10 cellular contexts compared by ENCODE assay signal in genomic region chr18:47928466-47928865, GRCh38. TPM values are rescaled to one million over a fixed set of nuclear protein-coding genes. Genes with fewer than 3 reads are reported as not detected.
A peak's percentile ranks its signal among the peaks of the same experiment; 100 is the strongest.
DNase-seq lines count a peak whose midpoint lies in the region; TF ChIP-seq lines count a peak whose summit lies in the region.
"Had no signal": no experiment of that assay in that cellular context is flagged by ENCODE, and none has a peak within 500 bp of the region (broad histone marks: within the 10 kb centered on the region; RNA-seq: fewer than 3 reads in every experiment).

No MANE protein-coding gene starts in this region.

- no peaks in the 10 kb centered on the region for H3K36me3 ChIP-seq in ectodermal cell (ENCODE audit: control insufficient read depth, insufficient read depth, low read length)
- H3K36me3 ChIP-seq: thyroid gland had no signal

- no peaks in the 10 kb centered on the region for H3K27me3 Mint-ChIP-seq in neural crest cell (ENCODE audit: low read depth)

- H3K4me3 Mint-ChIP-seq in neural crest cell: peak overlapping the region; percentile 95

- peaks cover 50% of the 10 kb centered on the region for H3K4me1 Mint-ChIP-seq in neural crest cell

- TF ChIP-seq CTCF in GM12864 (IDR thresholded peaks at IDR 0.05; ENCODE audit: low read depth, low read length, missing control alignments): no peak
- no peak for TF ChIP-seq CTCF in neural crest cell (conservative IDR thresholded peaks at IDR 0.05)
- TF ChIP-seq CTCF in GM13976 (IDR thresholded peaks at IDR 0.05; ENCODE audit: borderline replicate concordance, control extremely low read depth, extremely low read depth, insufficient read depth, missing control alignments): no peak

- H3K4me3 ChIP-seq in GM12864 (ENCODE audit: low read depth, low read length) (peak overlapping the region; percentile 90; the same call in 1 of the 2 replicates), ectodermal cell (ENCODE audit: insufficient read depth, low read depth, low read length) (peak overlapping the region; percentile 87)

- in situ Hi-C loops in KBM-7 (cut with MboI; ENCODE audit: low pct_unique_long_range_greater_than_20kb, low sequenced_read_pairs) (no loop called here), GM13976 (cut with MboI; ENCODE audit: low sequenced_read_pairs, unreplicated experiment) (no loop called here)

- no peak overlapping the region for H3K27ac ChIP-seq in ectodermal cell (ENCODE audit: insufficient read depth, low read depth, low read length, poor library complexity, severe bottlenecking)
- H3K27ac ChIP-seq: thyroid gland had no signal

- peaks cover 32% of the 10 kb centered on the region for H3K4me1 ChIP-seq in ectodermal cell (ENCODE audit: control insufficient read depth, insufficient read depth, low read length)

- no peaks in the 10 kb centered on the region for H3K27me3 ChIP-seq in ectodermal cell (ENCODE audit: control insufficient read depth, insufficient read depth, low read length, poor library complexity, severe bottlenecking)
- H3K27me3 ChIP-seq: thyroid gland had no signal

- WGBS in ectodermal cell, 2 experiments: 35 to 41% methylated on average over 3 of the region's 3 CpGs

- DNase-seq in GM12864 (ENCODE audit: low read depth) (no peak), OCI-M1 (lab: John Stamatoyannopoulos, UW) (peak; percentile 41), neural crest cell (ENCODE audit: low read depth, low spot score) (no peak), KBM-7 (no peak), NCI-H69 (lab: John Stamatoyannopoulos, UW) (no peak), GM13976 (ENCODE audit: low spot score) (no peak), T1000 (lab: John Stamatoyannopoulos, UW) (no peak)
- DNase-seq: activated CD4-positive, alpha-beta T cell treated with anti-CD3 and anti-CD28 coated beads for 4 hours; thyroid gland had no signal

- no peaks in the 10 kb centered on the region for H3K9me3 ChIP-seq in ectodermal cell (ENCODE audit: control insufficient read depth, low read length)
- H3K9me3 ChIP-seq: thyroid gland had no signal

- H3K36me3 Mint-ChIP-seq in neural crest cell (ENCODE audit: low read depth): no peaks in the 10 kb centered on the region

- H3K9me3 Mint-ChIP-seq in neural crest cell: no peaks in the 10 kb centered on the region

- H3K27ac Mint-ChIP-seq in neural crest cell (ENCODE audit: unreplicated experiment): no peak overlapping the region

RNA-seq across cellular contexts. Expression of gene SMAD2, which starts 2.0 kb away (rescaled TPM):
- 82.0 TPM for polyA plus RNA-seq in ectodermal cell (2013, experiment 1 of 4)
- polyA plus RNA-seq in ectodermal cell (2013, experiment 2 of 4): 81.3 TPM
- 53.4 TPM for polyA plus RNA-seq in ectodermal cell (2013, experiment 3 of 4)
- polyA plus RNA-seq in ectodermal cell (2013, experiment 4 of 4): 60.8 TPM
- 116 and 117 TPM in 2 replicates for total RNA-seq in neural crest cell
